ENCODE assay signal across 1 cellular context in the genomic region with DNA sequence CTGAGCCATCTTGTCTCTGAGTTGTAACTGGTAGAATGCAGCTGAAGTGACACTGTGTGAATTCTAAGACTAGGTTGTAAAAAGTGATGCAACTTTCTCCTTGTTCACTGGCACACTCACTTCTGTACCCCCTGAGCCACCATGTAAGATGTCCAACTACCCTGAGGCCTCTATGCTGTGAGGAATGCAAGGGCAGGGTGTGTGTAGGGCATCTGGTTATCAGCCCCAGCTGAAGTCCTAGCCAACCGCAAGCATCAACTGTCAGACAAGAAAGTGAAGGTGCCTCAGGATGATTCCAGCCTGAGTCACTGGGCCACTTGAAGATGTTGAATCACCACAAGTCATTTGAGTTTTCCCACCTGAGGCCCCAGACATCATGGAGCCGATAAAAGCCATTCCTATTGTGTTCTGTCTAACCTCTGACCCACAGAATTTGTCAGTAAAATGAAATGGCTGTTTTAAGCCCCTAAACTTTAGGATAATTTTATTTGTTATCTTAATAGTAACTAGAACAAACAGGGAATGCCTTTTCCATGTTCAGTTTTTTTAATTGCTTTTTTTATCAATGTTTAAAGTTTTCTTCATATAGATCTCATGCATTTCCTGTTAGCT.
TF ChIP-seq lines count a peak whose summit lies in the region.

No MANE protein-coding gene starts in this region.

TF ChIP-seq in K562, 482 proteins besides CTCF, POLR2A, EP300 and RAD21 (continued from another document and continues in another):
- TF ChIP-seq HDAC6 (IDR thresholded peaks at IDR 0.05; ENCODE audit: low read depth, low read length), result no peak
- no peak for TF ChIP-seq ZNF146 (CRISPR knock-in tag; IDR thresholded peaks at IDR 0.05; ENCODE audit: unreplicated experiment)
- no peak for TF ChIP-seq ZNF561 (CRISPR knock-in tag; conservative IDR thresholded peaks at IDR 0.05)
- peak; percentile 82 for TF ChIP-seq ATF7 (IDR thresholded peaks at IDR 0.05)
- peak; percentile 73 for TF ChIP-seq CXXC5 (CRISPR knock-in tag; IDR thresholded peaks at IDR 0.05)
- TF ChIP-seq ZBTB2 (IDR thresholded peaks at IDR 0.05), result no peak; the same call in none of the 2 replicates
- no peak for TF ChIP-seq ZNF217 (CRISPR knock-in tag; IDR thresholded peaks at IDR 0.05)
- TF ChIP-seq, protein P1, sequence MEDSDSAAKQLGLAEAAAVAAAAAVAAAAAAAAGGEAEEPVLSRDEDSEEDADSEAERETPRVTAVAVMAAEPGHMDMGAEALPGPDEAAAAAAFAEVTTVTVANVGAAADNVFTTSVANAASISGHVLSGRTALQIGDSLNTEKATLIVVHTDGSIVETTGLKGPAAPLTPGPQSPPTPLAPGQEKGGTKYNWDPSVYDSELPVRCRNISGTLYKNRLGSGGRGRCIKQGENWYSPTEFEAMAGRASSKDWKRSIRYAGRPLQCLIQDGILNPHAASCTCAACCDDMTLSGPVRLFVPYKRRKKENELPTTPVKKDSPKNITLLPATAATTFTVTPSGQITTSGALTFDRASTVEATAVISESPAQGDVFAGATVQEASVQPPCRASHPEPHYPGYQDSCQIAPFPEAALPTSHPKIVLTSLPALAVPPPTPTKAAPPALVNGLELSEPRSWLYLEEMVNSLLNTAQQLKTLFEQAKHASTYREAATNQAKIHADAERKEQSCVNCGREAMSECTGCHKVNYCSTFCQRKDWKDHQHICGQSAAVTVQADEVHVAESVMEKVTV (CRISPR knock-in tag; IDR thresholded peaks at IDR 0.05), result no peak
- no peak for TF ChIP-seq POLR3A (IDR thresholded peaks at IDR 0.05; ENCODE audit: borderline replicate concordance, extremely low read depth, insufficient read depth, insufficient read length)
- TF ChIP-seq NCOA1 (IDR thresholded peaks at IDR 0.05; ENCODE audit: low read depth), result peak; percentile 95
- TF ChIP-seq FOXP1 (CRISPR knock-in tag; IDR thresholded peaks at IDR 0.05), result 0 out of 2 replicates have a peak, but pooled peaks have one; percentile 46
- peak; percentile 80 for TF ChIP-seq ZNF24 (IDR thresholded peaks at IDR 0.05)
- TF ChIP-seq EWSR1 (IDR thresholded peaks at IDR 0.05; ENCODE audit: borderline replicate concordance, low read depth, partially characterized antibody), result no peak
- TF ChIP-seq TEAD2 (tag; IDR thresholded peaks at IDR 0.05), result peak; percentile 89; the same call in 1 of the 2 replicates
- no peak for TF ChIP-seq NUFIP1 (IDR thresholded peaks at IDR 0.05; ENCODE audit: partially characterized antibody)
- peak; percentile 95 for TF ChIP-seq HDAC3 (IDR thresholded peaks at IDR 0.05; ENCODE audit: borderline replicate concordance, partially characterized antibody)
- TF ChIP-seq ZZZ3 (IDR thresholded peaks at IDR 0.05), result no peak
- peak; percentile 98 for TF ChIP-seq SMARCE1 (IDR thresholded peaks at IDR 0.05)
- TF ChIP-seq, protein P2, sequence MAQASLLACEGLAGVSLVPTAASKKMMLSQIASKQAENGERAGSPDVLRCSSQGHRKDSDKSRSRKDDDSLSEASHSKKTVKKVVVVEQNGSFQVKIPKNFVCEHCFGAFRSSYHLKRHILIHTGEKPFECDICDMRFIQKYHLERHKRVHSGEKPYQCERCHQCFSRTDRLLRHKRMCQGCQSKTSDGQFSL (CRISPR knock-in tag; IDR thresholded peaks at IDR 0.05), result no peak
- TF ChIP-seq, protein P2 (tag; IDR thresholded peaks at IDR 0.05), result no peak
- TF ChIP-seq, protein P3, sequence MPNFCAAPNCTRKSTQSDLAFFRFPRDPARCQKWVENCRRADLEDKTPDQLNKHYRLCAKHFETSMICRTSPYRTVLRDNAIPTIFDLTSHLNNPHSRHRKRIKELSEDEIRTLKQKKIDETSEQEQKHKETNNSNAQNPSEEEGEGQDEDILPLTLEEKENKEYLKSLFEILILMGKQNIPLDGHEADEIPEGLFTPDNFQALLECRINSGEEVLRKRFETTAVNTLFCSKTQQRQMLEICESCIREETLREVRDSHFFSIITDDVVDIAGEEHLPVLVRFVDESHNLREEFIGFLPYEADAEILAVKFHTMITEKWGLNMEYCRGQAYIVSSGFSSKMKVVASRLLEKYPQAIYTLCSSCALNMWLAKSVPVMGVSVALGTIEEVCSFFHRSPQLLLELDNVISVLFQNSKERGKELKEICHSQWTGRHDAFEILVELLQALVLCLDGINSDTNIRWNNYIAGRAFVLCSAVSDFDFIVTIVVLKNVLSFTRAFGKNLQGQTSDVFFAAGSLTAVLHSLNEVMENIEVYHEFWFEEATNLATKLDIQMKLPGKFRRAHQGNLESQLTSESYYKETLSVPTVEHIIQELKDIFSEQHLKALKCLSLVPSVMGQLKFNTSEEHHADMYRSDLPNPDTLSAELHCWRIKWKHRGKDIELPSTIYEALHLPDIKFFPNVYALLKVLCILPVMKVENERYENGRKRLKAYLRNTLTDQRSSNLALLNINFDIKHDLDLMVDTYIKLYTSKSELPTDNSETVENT (CRISPR knock-in tag; IDR thresholded peaks at IDR 0.05), result peak; percentile 61; the same call in 1 of the 2 replicates
- peak; percentile 92 for TF ChIP-seq NFE2 (IDR thresholded peaks at IDR 0.05; ENCODE audit: low read depth)
- TF ChIP-seq TRIM28 (IDR thresholded peaks at IDR 0.05), result 0 out of 2 replicates have a peak, but pooled peaks have one; percentile 53
- no peak for TF ChIP-seq MIER1 (IDR thresholded peaks at IDR 0.05; ENCODE audit: low read depth)
- TF ChIP-seq SRSF3 (IDR thresholded peaks at IDR 0.05; ENCODE audit: insufficient read depth, low read length), result no peak
- peak; percentile 99 for TF ChIP-seq SOX6 (IDR thresholded peaks at IDR 0.05)
- no peak for TF ChIP-seq POLR2AphosphoS2 (IDR thresholded peaks at IDR 0.05; ENCODE audit: low read length)
- no peak for TF ChIP-seq PYGO2 (tag; IDR thresholded peaks at IDR 0.05)
- peak; percentile 65; the same call in 1 of the 2 replicates for TF ChIP-seq NCOA6 (IDR thresholded peaks at IDR 0.05)
- TF ChIP-seq RBM22 (IDR thresholded peaks at IDR 0.05; ENCODE audit: low read depth, low read length, poor library complexity, severe bottlenecking), result no peak
- TF ChIP-seq KLF13 (tag; IDR thresholded peaks at IDR 0.05; ENCODE audit: borderline replicate concordance, low read depth), result no peak
- TF ChIP-seq HDAC2 (IDR thresholded peaks at IDR 0.05), result peak; percentile 82; the same call in 1 of the 2 replicates
- peak; percentile 60 for TF ChIP-seq EP400 (IDR thresholded peaks at IDR 0.05)
- TF ChIP-seq MCM3 (IDR thresholded peaks at IDR 0.05), result no peak
- TF ChIP-seq, protein P4, sequence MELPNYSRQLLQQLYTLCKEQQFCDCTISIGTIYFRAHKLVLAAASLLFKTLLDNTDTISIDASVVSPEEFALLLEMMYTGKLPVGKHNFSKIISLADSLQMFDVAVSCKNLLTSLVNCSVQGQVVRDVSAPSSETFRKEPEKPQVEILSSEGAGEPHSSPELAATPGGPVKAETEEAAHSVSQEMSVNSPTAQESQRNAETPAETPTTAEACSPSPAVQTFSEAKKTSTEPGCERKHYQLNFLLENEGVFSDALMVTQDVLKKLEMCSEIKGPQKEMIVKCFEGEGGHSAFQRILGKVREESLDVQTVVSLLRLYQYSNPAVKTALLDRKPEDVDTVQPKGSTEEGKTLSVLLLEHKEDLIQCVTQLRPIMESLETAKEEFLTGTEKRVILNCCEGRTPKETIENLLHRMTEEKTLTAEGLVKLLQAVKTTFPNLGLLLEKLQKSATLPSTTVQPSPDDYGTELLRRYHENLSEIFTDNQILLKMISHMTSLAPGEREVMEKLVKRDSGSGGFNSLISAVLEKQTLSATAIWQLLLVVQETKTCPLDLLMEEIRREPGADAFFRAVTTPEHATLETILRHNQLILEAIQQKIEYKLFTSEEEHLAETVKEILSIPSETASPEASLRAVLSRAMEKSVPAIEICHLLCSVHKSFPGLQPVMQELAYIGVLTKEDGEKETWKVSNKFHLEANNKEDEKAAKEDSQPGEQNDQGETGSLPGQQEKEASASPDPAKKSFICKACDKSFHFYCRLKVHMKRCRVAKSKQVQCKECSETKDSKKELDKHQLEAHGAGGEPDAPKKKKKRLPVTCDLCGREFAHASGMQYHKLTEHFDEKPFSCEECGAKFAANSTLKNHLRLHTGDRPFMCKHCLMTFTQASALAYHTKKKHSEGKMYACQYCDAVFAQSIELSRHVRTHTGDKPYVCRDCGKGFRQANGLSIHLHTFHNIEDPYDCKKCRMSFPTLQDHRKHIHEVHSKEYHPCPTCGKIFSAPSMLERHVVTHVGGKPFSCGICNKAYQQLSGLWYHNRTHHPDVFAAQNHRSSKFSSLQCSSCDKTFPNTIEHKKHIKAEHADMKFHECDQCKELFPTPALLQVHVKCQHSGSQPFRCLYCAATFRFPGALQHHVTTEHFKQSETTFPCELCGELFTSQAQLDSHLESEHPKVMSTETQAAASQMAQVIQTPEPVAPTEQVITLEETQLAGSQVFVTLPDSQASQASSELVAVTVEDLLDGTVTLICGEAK (IDR thresholded peaks at IDR 0.05), result peak; percentile 19; the same call in 1 of the 2 replicates
- TF ChIP-seq, protein P4 (CRISPR knock-in tag; IDR thresholded peaks at IDR 0.05), result no peak
- peak; percentile 87 for TF ChIP-seq MBD2 (IDR thresholded peaks at IDR 0.05; ENCODE audit: borderline replicate concordance, low read depth)
- TF ChIP-seq ZNF639 (CRISPR knock-in tag; conservative IDR thresholded peaks at IDR 0.05 in 1 of 2, IDR thresholded peaks at IDR 0.05 in 1 of 2), result peak in 1 of 2 experiments; percentile 76; a peak in 2 of 4 replicates
- TF ChIP-seq ZSCAN29 (IDR thresholded peaks at IDR 0.05), result no peak
- 0 out of 2 replicates have a peak, but pooled peaks have one; percentile 40 for TF ChIP-seq SMAD3 (CRISPR knock-in tag; conservative IDR thresholded peaks at IDR 0.05)
- TF ChIP-seq HIVEP1 (CRISPR knock-in tag; IDR thresholded peaks at IDR 0.05), result 0 out of 2 replicates have a peak, but pooled peaks have one; percentile 49
- TF ChIP-seq GMEB1 (CRISPR knock-in tag; IDR thresholded peaks at IDR 0.05), result peak; percentile 33; the same call in 1 of the 2 replicates
- TF ChIP-seq ZNF431 (CRISPR knock-in tag; IDR thresholded peaks at IDR 0.05), result no peak
- TF ChIP-seq PML (IDR thresholded peaks at IDR 0.05; ENCODE audit: low read length), result peak; percentile 95
- no peak for TF ChIP-seq XRCC3 (IDR thresholded peaks at IDR 0.05)
